Comparison of ENCODE assay signal across 9 cellular contexts in genomic region chr9:110427497-110428104, GRCh38.
DNase-seq lines count a peak whose midpoint lies in the region; ATAC-seq and TF ChIP-seq lines count a peak whose summit lies in the region.
"Had no signal": no experiment of that assay in that cellular context is flagged by ENCODE, and none has a peak within 500 bp of the region (broad histone marks: within the 10 kb centered on the region; RNA-seq: fewer than 3 reads in every experiment).

No MANE protein-coding gene starts in this region.

- no peak overlapping the region for H3K27ac ChIP-seq in left ventricle myocardium inferior (replicated peaks)
- H3K27ac ChIP-seq: SK-N-MC had no signal

- no peaks in the 10 kb centered on the region for H3K27me3 ChIP-seq in left ventricle myocardium inferior (ENCODE audit: low read depth)

- H3K27ac Mint-ChIP-seq in Calu3 (ENCODE audit: unreplicated experiment) = no peak overlapping the region
- H3K27ac Mint-ChIP-seq in activated CD4-positive, alpha-beta memory T cell treated with anti-CD3 and anti-CD28 coated beads for 36 hours = no peak overlapping the region

- no peaks in the 10 kb centered on the region for H3K9me3 Mint-ChIP-seq in Calu3 (ENCODE audit: low read depth, unreplicated experiment)
- no peaks in the 10 kb centered on the region for H3K9me3 Mint-ChIP-seq in activated CD4-positive, alpha-beta memory T cell treated with anti-CD3 and anti-CD28 coated beads for 36 hours

- H3K4me1 Mint-ChIP-seq in Calu3 (ENCODE audit: low read depth, unreplicated experiment) = no peaks in the 10 kb centered on the region
- H3K4me1 Mint-ChIP-seq in activated CD4-positive, alpha-beta memory T cell treated with anti-CD3 and anti-CD28 coated beads for 36 hours (ENCODE audit: low read depth) = no peaks in the 10 kb centered on the region

- no TSS peak for BruUV-seq in Calu3 (replicated peaks; lab: Mats Ljungman, UMichigan)

- CTCF ChIA-PET in Calu3 (lab: Charles Lee) = no interaction called here
- CTCF ChIA-PET in activated CD4-positive, alpha-beta memory T cell treated with anti-CD3 and anti-CD28 coated beads for 36 hours (lab: Charles Lee) = interaction anchor here (0.6 to 1.9 kb wide), 5 partner anchors 13 to 741 kb away, joined by 3 to 7 read pairs (median 3); no protein-coding TSS in a partner anchor

- POLR2A ChIA-PET in activated CD4-positive, alpha-beta memory T cell treated with anti-CD3 and anti-CD28 coated beads for 36 hours (lab: Charles Lee) = no interaction called here

- no peaks in the 10 kb centered on the region for H3K36me3 Mint-ChIP-seq in Calu3 (ENCODE audit: insufficient read depth, unreplicated experiment)
- H3K36me3 Mint-ChIP-seq in activated CD4-positive, alpha-beta memory T cell treated with anti-CD3 and anti-CD28 coated beads for 36 hours = no peaks in the 10 kb centered on the region

- no peaks in the 10 kb centered on the region for H3K36me3 ChIP-seq in left ventricle myocardium inferior

- DNase-seq in Calu3 (peak; percentile 56), LHCN-M2 (ENCODE audit: low read depth) (peak; percentile 51), left ventricle myocardium inferior (peak; percentile 16), putamen (ENCODE audit: low spot score) (no peak)
- peak; percentile 46 for DNase-seq in activated CD4-positive, alpha-beta memory T cell treated with anti-CD3 and anti-CD28 coated beads for 36 hours
- peak; percentile 5 for DNase-seq in stimulated activated CD8-positive, alpha-beta memory T cell treated with anti-CD3 and anti-CD28 coated beads, Interleukin-4, amount 100 ng/mL, for 24 hours (ENCODE audit: low read depth)

- H3K27me3 Mint-ChIP-seq in Calu3 (ENCODE audit: unreplicated experiment) = no peaks in the 10 kb centered on the region
- H3K27me3 Mint-ChIP-seq in activated CD4-positive, alpha-beta memory T cell treated with anti-CD3 and anti-CD28 coated beads for 36 hours = no peaks in the 10 kb centered on the region

- no peaks in the 10 kb centered on the region for H3K4me1 ChIP-seq in left ventricle myocardium inferior

- intact Hi-C loops in Calu3 (cut with micrococcal nuclease; ENCODE audit: unreplicated experiment) = loop anchor here (5.0 to 10.0 kb wide), 2 partner anchors 173 to 195 kb away; partner anchors contain the start of gene TXN
- intact Hi-C loops in activated CD4-positive, alpha-beta memory T cell treated with anti-CD3 and anti-CD28 coated beads for 36 hours (cut with micrococcal nuclease) = loop anchor here (5.0 kb wide), 2 partner anchors 170 to 195 kb away; partner anchors contain the start of gene TXN
- intact Hi-C loops in left ventricle myocardium inferior (cut with micrococcal nuclease) = no loop called here

- no peak overlapping the region for H3K4me3 Mint-ChIP-seq in Calu3 (ENCODE audit: low read depth, unreplicated experiment)
- H3K4me3 Mint-ChIP-seq in activated CD4-positive, alpha-beta memory T cell treated with anti-CD3 and anti-CD28 coated beads for 36 hours = no peak overlapping the region

- H3K4me3 ChIP-seq in left ventricle myocardium inferior = no peak overlapping the region
- H3K4me3 ChIP-seq: SK-N-MC had no signal

- no peaks in the 10 kb centered on the region for H3K9me3 ChIP-seq in left ventricle myocardium inferior (replicated peaks)

- ATAC-seq in GM19043 (IDR thresholded peaks at IDR 0.05; ENCODE audit: low read depth, unreplicated experiment) = peak; percentile 76
- no peak for ATAC-seq in HG03139 (IDR thresholded peaks at IDR 0.05; ENCODE audit: unreplicated experiment)

- TF ChIP-seq CTCF in Calu3 (IDR thresholded peaks at IDR 0.05; ENCODE audit: unreplicated experiment) = peak; percentile 21
- TF ChIP-seq CTCF in left ventricle myocardium inferior (IDR thresholded peaks at IDR 0.05; ENCODE audit: borderline replicate concordance) = peak; percentile 48
